ENCODE assay signal across 10 cellular contexts in genomic region chr12:122750781-122751515, GRCh38. TPM values are rescaled to one million over a fixed set of nuclear protein-coding genes. Genes with fewer than 3 reads are reported as not detected.
DNase-seq lines count a peak whose midpoint lies in the region; TF ChIP-seq lines count a peak whose summit lies in the region.
"Not testable (repeated sequence)": the region's sequence is repeated elsewhere in the genome, so short reads cannot be mapped to it uniquely, and the experiment has no call there.
"Had no signal": no experiment of that assay in that cellular context is flagged by ENCODE, and none has a peak within 500 bp of the region (broad histone marks: within the 10 kb centered on the region; RNA-seq: fewer than 3 reads in every experiment).

No MANE protein-coding gene starts in this region.

- peak overlapping the region in 5 of 8 donors; percentile 45 to 78 (median 74) for H3K4me3 Mint-ChIP-seq in CD4-positive, alpha-beta memory T cell
- H3K4me3 Mint-ChIP-seq in activated CD4-positive, alpha-beta T cell treated with anti-CD3 and anti-CD28 coated beads, Interleukin-2, amount 10 ng/mL, durations not matched to agents 7 days and 5 days = peak overlapping the region; percentile 98
- peak overlapping the region; percentile 90 to 99 (median 93) for H3K4me3 Mint-ChIP-seq in brain

- H3K9me3 ChIP-seq in CD4-positive, alpha-beta memory T cell (ENCODE audit: control insufficient read depth in 1 of 2, low read length in 2 of 2) = not testable (repeated sequence)

- not testable (repeated sequence) for H3K9me3 Mint-ChIP-seq in CD4-positive, alpha-beta memory T cell; activated CD4-positive, alpha-beta T cell treated with anti-CD3 and anti-CD28 coated beads, Interleukin-2, amount 10 ng/mL, durations not matched to agents 7 days and 5 days; brain

- not testable (repeated sequence) for H3K27me3 Mint-ChIP-seq in CD4-positive, alpha-beta memory T cell; activated CD4-positive, alpha-beta T cell treated with anti-CD3 and anti-CD28 coated beads, Interleukin-2, amount 10 ng/mL, durations not matched to agents 7 days and 5 days; brain

- H3K27ac ChIP-seq in CD4-positive, alpha-beta memory T cell (ENCODE audit: low read depth, low read length) = not testable (repeated sequence)

- peaks cover 19% of the 10 kb centered on the region for H3K4me1 ChIP-seq in CD4-positive, alpha-beta memory T cell (ENCODE audit: insufficient read depth, low read length)

- H3K4me1 Mint-ChIP-seq in CD4-positive, alpha-beta memory T cell = peaks cover 22 to 45% (median 33%) of the 10 kb centered on the region in 4 donors
- H3K4me1 Mint-ChIP-seq in activated CD4-positive, alpha-beta T cell treated with anti-CD3 and anti-CD28 coated beads, Interleukin-2, amount 10 ng/mL, durations not matched to agents 7 days and 5 days = peaks cover 40% of the 10 kb centered on the region
- H3K4me1 Mint-ChIP-seq in brain = peaks cover 54% of the 10 kb centered on the region

- peak overlapping the region; percentile 35 to 97 (median 90) for H3K27ac Mint-ChIP-seq in CD4-positive, alpha-beta memory T cell
- H3K27ac Mint-ChIP-seq in activated CD4-positive, alpha-beta T cell treated with anti-CD3 and anti-CD28 coated beads, Interleukin-2, amount 10 ng/mL, durations not matched to agents 7 days and 5 days = not testable (repeated sequence)
- peak overlapping the region in 4 of 5 experiments; percentile 81 to 100 (median 94) for H3K27ac Mint-ChIP-seq in brain

- POLR2A ChIA-PET in CD4-positive, alpha-beta memory T cell (lab: Charles Lee; ENCODE audit: partially characterized antibody); activated CD4-positive, alpha-beta T cell treated with anti-CD3 and anti-CD28 coated beads, Interleukin-2, amount 10 ng/mL, durations not matched to agents 7 days and 5 days (lab: Charles Lee): not testable (repeated sequence)

- H3K27me3 ChIP-seq in CD4-positive, alpha-beta memory T cell (ENCODE audit: insufficient read depth, low read length) = not testable (repeated sequence)

- not testable (repeated sequence) for TF ChIP-seq CTCF in brain (conservative IDR thresholded peaks at IDR 0.05)

- DNase-seq in CD4-positive, alpha-beta memory T cell; activated CD4-positive, alpha-beta T cell treated with anti-CD3 and anti-CD28 coated beads, Interleukin-2, amount 10 ng/mL, durations not matched to agents 7 days and 5 days: not testable (repeated sequence)
- DNase-seq in NCI-H82 (lab: John Stamatoyannopoulos, UW) (peak; percentile 12), islet precursor cell (peak; percentile 82), posterior vena cava (ENCODE audit: low spot score) (peak; percentile 53)

- intact Hi-C loops in CD4-positive, alpha-beta memory T cell (cut with micrococcal nuclease) = not testable (repeated sequence)
- intact Hi-C loops in posterior vena cava (cut with DNase I) = loop anchor here in 1 of 2 donors (5.0 kb wide), 1 partner anchor 114 kb away; no protein-coding TSS in a partner anchor

- CTCF ChIA-PET in CD4-positive, alpha-beta memory T cell (lab: Charles Lee; ENCODE audit: partially characterized antibody); activated CD4-positive, alpha-beta T cell treated with anti-CD3 and anti-CD28 coated beads, Interleukin-2, amount 10 ng/mL, durations not matched to agents 7 days and 5 days (lab: Charles Lee): not testable (repeated sequence)

- H3K4me3 ChIP-seq in CD4-positive, alpha-beta memory T cell (ENCODE audit: low read length in 2 of 2) = not testable (repeated sequence)

- H3K36me3 Mint-ChIP-seq in CD4-positive, alpha-beta memory T cell = peaks cover 18 to 31% of the 10 kb centered on the region in 2 donors
- H3K36me3 Mint-ChIP-seq in activated CD4-positive, alpha-beta T cell treated with anti-CD3 and anti-CD28 coated beads, Interleukin-2, amount 10 ng/mL, durations not matched to agents 7 days and 5 days (ENCODE audit: low read depth) = peaks cover 25% of the 10 kb centered on the region
- peaks cover 23% of the 10 kb centered on the region for H3K36me3 Mint-ChIP-seq in brain

- H3K36me3 ChIP-seq in CD4-positive, alpha-beta memory T cell (ENCODE audit: insufficient read depth, low read length) = not testable (repeated sequence)

RNA-seq across cellular contexts. Expression of gene DENR, which starts 1.7 kb away (rescaled TPM):
- 10 to 100 TPM; 47.8 to 49.1 TPM for total RNA-seq in CD4-positive, alpha-beta memory T cell
- polyA plus RNA-seq in CD4-positive, alpha-beta memory T cell = 10 to 100 TPM; 63.6 to 93.4 TPM
- 10 to 100 TPM; 52.7 to 53.9 TPM for total RNA-seq in activated CD4-positive, alpha-beta T cell treated with anti-CD3 and anti-CD28 coated beads, Interleukin-2, amount 10 ng/mL, durations not matched to agents 7 days and 5 days
- polyA plus RNA-seq in brain (ENCODE audit: insufficient read depth, low read depth, low replicate concordance) = 27.6 TPM
- 10 to 100 TPM; 32.6 to 32.8 TPM for total RNA-seq in posterior vena cava

RNA-seq across cellular contexts. Expression of gene HCAR1, which starts 20.3 kb away (rescaled TPM):
- under 1 TPM; 0.09 to 0.19 TPM for total RNA-seq in CD4-positive, alpha-beta memory T cell
- not detected for polyA plus RNA-seq in CD4-positive, alpha-beta memory T cell
- under 1 TPM; 0.17 to 0.37 TPM for total RNA-seq in activated CD4-positive, alpha-beta T cell treated with anti-CD3 and anti-CD28 coated beads, Interleukin-2, amount 10 ng/mL, durations not matched to agents 7 days and 5 days
- polyA plus RNA-seq in brain (ENCODE audit: insufficient read depth, low read depth, low replicate concordance) = 1.2 TPM
- total RNA-seq in posterior vena cava = 1 to 10 TPM in 1 of 2 donors, under 1 TPM in 1; 0.52 to 3.3 TPM
- total RNA-seq: GM23248 had no signal
- polyA plus RNA-seq: GM23248 had no signal

RNA-seq across cellular contexts. Expression of gene CCDC62, which starts 23.4 kb away (rescaled TPM):
- 1 to 10 TPM in 1 of 2 experiments, under 1 TPM in 1; 0.97 to 2.3 TPM for total RNA-seq in CD4-positive, alpha-beta memory T cell
- under 1 TPM in 1 of 2 donors, not detected in 1; 0.14 TPM for polyA plus RNA-seq in CD4-positive, alpha-beta memory T cell
- under 1 TPM; 0.52 to 0.89 TPM for total RNA-seq in activated CD4-positive, alpha-beta T cell treated with anti-CD3 and anti-CD28 coated beads, Interleukin-2, amount 10 ng/mL, durations not matched to agents 7 days and 5 days
- polyA plus RNA-seq in brain (ENCODE audit: insufficient read depth, low read depth, low replicate concordance) = 0.27 TPM
- total RNA-seq in posterior vena cava = under 1 TPM; 0.46 to 0.52 TPM
- polyA plus RNA-seq: GM23248 had no signal

RNA-seq across cellular contexts. Expression of gene HCAR3, which starts 34.3 kb away (rescaled TPM):
- not detected for total RNA-seq in CD4-positive, alpha-beta memory T cell
- not detected for polyA plus RNA-seq in CD4-positive, alpha-beta memory T cell
- total RNA-seq in activated CD4-positive, alpha-beta T cell treated with anti-CD3 and anti-CD28 coated beads, Interleukin-2, amount 10 ng/mL, durations not matched to agents 7 days and 5 days = not detected
- polyA plus RNA-seq in brain (ENCODE audit: insufficient read depth, low read depth, low replicate concordance) = 0.29 TPM
- under 1 TPM; 0.14 to 0.37 TPM for total RNA-seq in posterior vena cava
- total RNA-seq: GM23248 had no signal
- polyA plus RNA-seq: AG04450, fibroblast of lung, GM23248 had no signal

RNA-seq across cellular contexts. Expression of gene HCAR2, which starts 47.8 kb away (rescaled TPM):
- not detected for total RNA-seq in CD4-positive, alpha-beta memory T cell
- polyA plus RNA-seq in CD4-positive, alpha-beta memory T cell = not detected
- total RNA-seq in activated CD4-positive, alpha-beta T cell treated with anti-CD3 and anti-CD28 coated beads, Interleukin-2, amount 10 ng/mL, durations not matched to agents 7 days and 5 days = not detected
- polyA plus RNA-seq in brain (ENCODE audit: insufficient read depth, low read depth, low replicate concordance) = not detected
- under 1 TPM in 1 of 2 donors, not detected in 1; 0.24 TPM for total RNA-seq in posterior vena cava
- total RNA-seq: activated CD8-positive, alpha-beta memory T cell treated with anti-CD3 and anti-CD28 coated beads, Interleukin-2, amount 10 ng/mL, durations not matched to agents 7 days and 5 days; GM23248 had no signal
- polyA plus RNA-seq: AG04450, fibroblast of lung, GM23248 had no signal
